In the genomic region with DNA sequence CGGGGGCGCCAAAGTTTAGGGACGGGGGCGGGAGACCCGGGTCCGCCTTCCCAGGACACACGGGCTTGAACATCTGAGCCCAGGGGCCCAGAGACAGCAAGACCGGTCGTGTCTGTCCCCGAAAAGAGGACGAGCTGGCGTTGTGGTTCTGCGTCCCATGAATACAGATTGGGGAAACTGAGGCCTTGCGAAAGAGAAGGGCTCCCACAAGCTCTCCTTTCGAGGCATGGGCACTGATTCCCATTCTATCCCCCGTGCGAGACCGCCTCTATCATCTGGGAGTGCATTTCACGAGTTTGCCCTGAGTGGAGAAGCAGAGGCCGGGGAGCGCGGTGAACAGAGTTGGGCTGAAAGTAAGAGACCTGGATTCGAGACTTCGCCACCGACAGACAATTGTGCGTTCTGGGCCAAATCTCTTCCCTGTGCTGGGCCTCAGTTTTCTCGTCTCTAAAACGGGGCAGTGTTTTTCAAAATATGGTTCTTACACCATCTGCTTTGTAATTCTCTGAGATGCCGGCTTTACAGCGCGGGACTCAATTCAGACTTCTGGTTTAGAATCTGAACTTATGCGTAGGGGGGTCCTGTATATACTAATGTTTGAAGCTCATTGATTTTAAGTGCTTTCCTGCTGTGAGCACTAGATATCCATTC, we compare ENCODE assay signal across 7 cellular contexts. TPM values are rescaled to one million over a fixed set of nuclear protein-coding genes. Genes with fewer than 3 reads are reported as not detected.
DNase-seq lines count a peak whose midpoint lies in the region; ATAC-seq lines count a peak whose summit lies in the region.

No MANE protein-coding gene starts in this region.

- H3K27ac Mint-ChIP-seq in activated CD8-positive, alpha-beta T cell treated with anti-CD3 and anti-CD28 coated beads, Interleukin-2, amount 10 ng/mL, durations not matched to agents 7 days and 5 days, result peak overlapping the region; percentile 97

- H3K4me3 Mint-ChIP-seq in activated CD8-positive, alpha-beta T cell treated with anti-CD3 and anti-CD28 coated beads, Interleukin-2, amount 10 ng/mL, durations not matched to agents 7 days and 5 days, result peak overlapping the region; percentile 100

- CTCF ChIA-PET in activated CD8-positive, alpha-beta T cell treated with anti-CD3 and anti-CD28 coated beads, Interleukin-2, amount 10 ng/mL, durations not matched to agents 7 days and 5 days (lab: Charles Lee), result interaction anchor here (1.3 to 2.6 kb wide), 8 partner anchors 10 to 526 kb away, joined by 3 to 13 read pairs (median 8); a partner anchor contains a TSS

- peak; percentile 23 for DNase-seq in activated CD8-positive, alpha-beta T cell treated with anti-CD3 and anti-CD28 coated beads, Interleukin-2, amount 10 ng/mL, durations not matched to agents 7 days and 5 days
- DNase-seq in head of caudate nucleus (peak in 31 of 42 donors; percentile 10 to 50 (median 30)), putamen (ENCODE audit: low spot score) (peak; percentile 20), islet precursor cell (no peak), NCI-H2171 treated with DMSO at 0.1 percent for 48 hours (lab: John Stamatoyannopoulos, UW) (no peak)

- H3K27me3 Mint-ChIP-seq in activated CD8-positive, alpha-beta T cell treated with anti-CD3 and anti-CD28 coated beads, Interleukin-2, amount 10 ng/mL, durations not matched to agents 7 days and 5 days (ENCODE audit: low read depth), result peaks cover 5% of the 10 kb centered on the region

- intact Hi-C loops in head of caudate nucleus (cut with DNase I), result no loop called here

- peaks cover 32% of the 10 kb centered on the region for H3K4me1 Mint-ChIP-seq in activated CD8-positive, alpha-beta T cell treated with anti-CD3 and anti-CD28 coated beads, Interleukin-2, amount 10 ng/mL, durations not matched to agents 7 days and 5 days (ENCODE audit: low read depth)

- ATAC-seq in GM19035 (IDR thresholded peaks at IDR 0.05; ENCODE audit: unreplicated experiment), result peak; percentile 27
- ATAC-seq in HG03354 (IDR thresholded peaks at IDR 0.05; ENCODE audit: poor library complexity, severe bottlenecking, unreplicated experiment), result peak; percentile 28
- peak; percentile 57 for ATAC-seq in activated CD8-positive, alpha-beta T cell treated with anti-CD3 and anti-CD28 coated beads, Interleukin-2, amount 10 ng/mL, durations not matched to agents 7 days and 5 days

- H3K9me3 Mint-ChIP-seq in activated CD8-positive, alpha-beta T cell treated with anti-CD3 and anti-CD28 coated beads, Interleukin-2, amount 10 ng/mL, durations not matched to agents 7 days and 5 days (ENCODE audit: insufficient read depth), result no peaks in the 10 kb centered on the region

- H3K36me3 Mint-ChIP-seq in activated CD8-positive, alpha-beta T cell treated with anti-CD3 and anti-CD28 coated beads, Interleukin-2, amount 10 ng/mL, durations not matched to agents 7 days and 5 days (ENCODE audit: low read depth), result peaks cover 11% of the 10 kb centered on the region

- POLR2A ChIA-PET in activated CD8-positive, alpha-beta T cell treated with anti-CD3 and anti-CD28 coated beads, Interleukin-2, amount 10 ng/mL, durations not matched to agents 7 days and 5 days (lab: Charles Lee), result interaction anchor here (1.4 to 1.5 kb wide), 2 partner anchors 132 to 186 kb away, joined by 3 to 6 read pairs; a partner anchor contains a TSS

RNA-seq across cellular contexts. Expression of a gene that starts 0.5 kb away (rescaled TPM):
- 10 to 100 TPM; 17.7 to 18.1 TPM for total RNA-seq in activated CD8-positive, alpha-beta T cell treated with anti-CD3 and anti-CD28 coated beads, Interleukin-2, amount 10 ng/mL, durations not matched to agents 7 days and 5 days

RNA-seq across cellular contexts. Expression of a gene that starts 20.1 kb away (rescaled TPM):
- total RNA-seq in activated CD8-positive, alpha-beta T cell treated with anti-CD3 and anti-CD28 coated beads, Interleukin-2, amount 10 ng/mL, durations not matched to agents 7 days and 5 days, result not detected

RNA-seq across cellular contexts. Expression of a gene that starts 37.7 kb away (rescaled TPM):
- total RNA-seq in activated CD8-positive, alpha-beta T cell treated with anti-CD3 and anti-CD28 coated beads, Interleukin-2, amount 10 ng/mL, durations not matched to agents 7 days and 5 days, result not detected

RNA-seq across cellular contexts. Expression of a gene that starts 51.6 kb away (rescaled TPM):
- total RNA-seq in activated CD8-positive, alpha-beta T cell treated with anti-CD3 and anti-CD28 coated beads, Interleukin-2, amount 10 ng/mL, durations not matched to agents 7 days and 5 days, result 10 to 100 TPM; 42.7 to 44.3 TPM

RNA-seq across cellular contexts. Expression of a gene that starts 53.1 kb away (rescaled TPM):
- under 1 TPM; 0.76 to 0.87 TPM for total RNA-seq in activated CD8-positive, alpha-beta T cell treated with anti-CD3 and anti-CD28 coated beads, Interleukin-2, amount 10 ng/mL, durations not matched to agents 7 days and 5 days

Comparison
In these comparisons a context has a peak if more than half of its experiments do, and no peak if none do; other contexts are left out.
1. DNase-seq: peak in activated CD8-positive, alpha-beta T cell treated with anti-CD3 and anti-CD28 coated beads, Interleukin-2, amount 10 ng/mL, durations not matched to agents 7 days and 5 days (single experiment), head of caudate nucleus (31 of 42) and putamen (single experiment); none in islet precursor cell (single experiment) and NCI-H2171 treated with DMSO at 0.1 percent for 48 hours (single experiment).
2. Peak in every context shown above with its lines, with median percentiles within 50 percentile points of each other: ATAC-seq.